ENCODE assay signal across 16 cellular contexts in genomic region chr4:157885785-157886184, GRCh38.
"Had no signal": no experiment of that assay in that cellular context is flagged by ENCODE, and none has a peak within 500 bp of the region (broad histone marks: within the 10 kb centered on the region; RNA-seq: fewer than 3 reads in every experiment).

No MANE protein-coding gene starts in this region.

- ATAC-seq: foreskin keratinocyte, left cardiac atrium, lower lobe of right lung, natural killer cell had no signal

- H3K9me3 ChIP-seq: esophagus squamous epithelium, left ventricle myocardium inferior, lower lobe of right lung, right atrium auricular region, sigmoid colon, suprapubic skin, thyroid gland had no signal

- H3K27ac ChIP-seq: esophagus squamous epithelium, foreskin keratinocyte, left ventricle myocardium inferior, lower lobe of right lung, right atrium auricular region, sigmoid colon, suprapubic skin, thyroid gland had no signal

- H3K4me1 ChIP-seq: esophagus squamous epithelium, foreskin keratinocyte, left ventricle myocardium inferior, lower lobe of right lung, right atrium auricular region, sigmoid colon, suprapubic skin, thyroid gland had no signal

- DNase-seq: esophagus squamous epithelium; foreskin keratinocyte; immature natural killer cell; kidney; left cardiac atrium; left ventricle myocardium inferior; lower lobe of right lung; natural killer cell; posterior cingulate gyrus; sigmoid colon; small intestine; stimulated activated CD4-positive, alpha-beta T cell treated with anti-CD3 and anti-CD28 coated beads, Interleukin-2, amount 100 ng/mL, for 48 hours; stimulated activated naive CD4-positive, alpha-beta T cell treated with Interleukin-2 at 50 U/mL for 16 hours; thyroid gland had no signal

- H3K4me3 ChIP-seq: esophagus squamous epithelium, left ventricle myocardium inferior, lower lobe of right lung, right atrium auricular region, sigmoid colon, suprapubic skin, thyroid gland had no signal

- H3K27me3 ChIP-seq: esophagus squamous epithelium, foreskin keratinocyte, right atrium auricular region, sigmoid colon, suprapubic skin, thyroid gland had no signal

- H3K36me3 ChIP-seq: esophagus squamous epithelium, left ventricle myocardium inferior, lower lobe of right lung, right atrium auricular region, sigmoid colon, suprapubic skin, thyroid gland had no signal
